In the genomic region with DNA sequence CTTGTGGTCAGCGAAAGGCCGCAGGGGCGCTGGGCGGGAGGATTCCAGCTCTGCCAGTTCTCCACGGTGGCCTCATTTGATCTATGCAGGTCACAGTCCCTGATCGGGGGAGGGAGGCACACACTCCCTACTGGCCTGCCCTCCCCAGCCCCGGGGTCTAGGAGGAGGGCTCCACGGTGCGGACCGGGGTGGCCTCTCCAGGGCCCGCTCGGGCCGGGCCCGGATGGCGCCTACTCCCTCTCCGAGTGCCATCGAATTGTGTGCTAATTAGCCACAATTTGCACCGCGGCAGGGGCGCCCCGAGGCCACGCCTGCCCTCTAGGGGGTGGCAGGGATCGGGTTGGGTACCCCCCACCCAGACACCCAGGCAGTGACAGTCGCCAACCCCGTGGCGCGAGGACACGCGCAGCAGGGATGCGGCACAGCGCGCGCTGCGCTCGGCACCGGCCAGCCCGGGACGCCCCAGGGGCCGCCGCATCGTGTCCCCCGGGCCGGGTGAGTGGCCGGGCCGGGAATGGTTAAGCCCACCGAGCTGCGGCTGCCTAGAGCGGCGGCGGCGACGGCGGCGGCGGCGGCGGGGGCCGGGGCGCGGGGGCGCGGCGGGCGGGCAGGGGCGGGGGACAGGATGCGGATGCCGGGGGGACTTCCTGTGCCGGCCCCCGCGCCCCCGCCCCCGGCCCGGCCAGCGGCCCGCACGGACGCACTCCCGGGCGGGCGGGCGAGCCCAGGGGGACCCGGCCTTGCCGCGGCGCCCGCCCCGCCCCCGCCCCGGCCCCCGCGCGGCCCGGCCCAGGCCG, we compare ENCODE assay signal across 8 cellular contexts. TPM values are rescaled to one million over a fixed set of nuclear protein-coding genes. Genes with fewer than 3 reads are reported as not detected.
DNase-seq lines count a peak whose midpoint lies in the region; ATAC-seq, FAIRE-seq and TF ChIP-seq lines count a peak whose summit lies in the region.

A gene (plus strand): TSS at position 670 of the 797 bp plus-strand sequence. CDS start 565 bp downstream, outside the sequence.

- FAIRE-seq in H54 (lab: Jason Lieb, UNC) = no peak

- no peaks in the 10 kb centered on the region for H3K36me3 ChIP-seq in testis (ENCODE audit: low read depth, missing control alignments)

- H3K9me3 ChIP-seq in testis = no peaks in the 10 kb centered on the region

- no peaks in the 10 kb centered on the region for H3K27me3 ChIP-seq in testis

- no peak for TF ChIP-seq POLR2A in lower leg skin (IDR thresholded peaks at IDR 0.05)
- TF ChIP-seq POLR2A in testis (IDR thresholded peaks at IDR 0.05) = no peak
- no peak for TF ChIP-seq POLR2A in H54 (IDR thresholded peaks at IDR 0.05; ENCODE audit: low read depth, low read length)

- no peak for ATAC-seq in HG02623 (IDR thresholded peaks at IDR 0.05; ENCODE audit: unreplicated experiment)

- peak within 1 kb of the TSS; percentile 24 for H3K4me3 ChIP-seq in AG09309 (ENCODE audit: control insufficient read depth, low read depth, low read length)
- peak within 1 kb of the TSS; percentile 37 for H3K4me3 ChIP-seq in Jurkat, Clone E6-1 (ENCODE audit: low read length)
- H3K4me3 ChIP-seq in lower leg skin (ENCODE audit: low read depth, poor library complexity, severe bottlenecking) = peak within 1 kb of the TSS; percentile 44
- H3K4me3 ChIP-seq in testis = peak within 1 kb of the TSS; percentile 59 to 68

- no peak for DNase-seq in AG09309 (ENCODE audit: low read depth)
- no peak for DNase-seq in Jurkat, Clone E6-1 (ENCODE audit: low read depth, low spot score)
- peak in 20 of 61 donors; percentile 2 to 66 (median 26) for DNase-seq in caudate nucleus (lab: John Stamatoyannopoulos, UW)
- DNase-seq in lower leg skin (ENCODE audit: low spot score in 2 of 2) = no peak
- DNase-seq in testis = no peak
- DNase-seq in H54 (ENCODE audit: insufficient read length, low spot score) = no peak
- DNase-seq in AG08396 (ENCODE audit: low spot score) = no peak

- peaks cover 10% of the 10 kb centered on the region for H3K4me1 ChIP-seq in testis

- TF ChIP-seq CTCF in AG09309 (IDR thresholded peaks at IDR 0.05; ENCODE audit: control insufficient read depth, insufficient read depth, low read depth, low read length, missing control alignments) = no peak
- TF ChIP-seq CTCF in lower leg skin (IDR thresholded peaks at IDR 0.05) = no peak
- no peak for TF ChIP-seq CTCF in testis (IDR thresholded peaks at IDR 0.05)

- intact Hi-C loops in lower leg skin (cut with DNase I; ENCODE audit: low total_unique reads) (no loop called here), testis (cut with DNase I; ENCODE audit: low total_unique reads) (no loop called here)

- WGBS in lower leg skin, 2 donors = 7 to 31% methylated on average over 6 to 34 of the region's 94 CpGs
- WGBS in testis, 2 donors = 3 to 25% methylated on average over 7 to 51 of the region's 94 CpGs

- H3K27ac ChIP-seq in caudate nucleus (ENCODE audit: low read depth, low read length) = peak within 1 kb of the TSS; percentile 16
- H3K27ac ChIP-seq in testis = no peak within 1 kb of the TSS

RNA-seq across cellular contexts. Expression of the gene that starts here (rescaled TPM):
- 4.1 TPM for polyA plus RNA-seq in Jurkat, Clone E6-1 (2012; ENCODE audit: insufficient read depth, insufficient read length)
- total RNA-seq in lower leg skin (1 to 10 TPM; 4.6 to 7.7 (median 5.9) TPM), testis (1 to 10 TPM; 8.7 to 8.8 TPM)
- 9.4 TPM for polyA plus RNA-seq in testis (ENCODE audit: insufficient read depth, low read depth, low replicate concordance)
